Comparison of ENCODE assay signal across 8 cellular contexts in the genomic region with DNA sequence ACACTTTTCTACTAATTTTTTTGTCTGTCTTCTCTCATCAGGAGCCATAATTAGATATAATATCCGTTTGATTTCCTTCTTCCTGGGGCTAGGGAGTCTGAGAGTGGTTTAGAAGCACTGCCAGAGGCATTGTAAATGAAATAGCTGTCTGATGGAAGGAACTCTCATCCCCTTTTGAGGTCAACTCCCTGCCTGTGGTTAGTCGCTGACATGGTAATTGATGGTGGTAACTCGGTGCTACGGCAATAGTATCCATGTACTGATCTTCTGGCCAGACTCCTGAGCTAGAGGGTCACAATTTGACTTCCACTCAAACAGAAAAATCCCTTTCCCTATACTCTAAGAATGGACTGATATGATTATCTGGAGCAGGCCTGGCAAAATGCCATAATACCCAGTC.
"Had no signal": no experiment of that assay in that cellular context is flagged by ENCODE, and none has a peak within 500 bp of the region (broad histone marks: within the 10 kb centered on the region; RNA-seq: fewer than 3 reads in every experiment).

No MANE protein-coding gene starts in this region.

- ATAC-seq: GM23338, HCT116, K562 had no signal

- H3K27ac Mint-ChIP-seq: GM23338, HFFc6 had no signal

- H3K4me1 ChIP-seq: HAP-1 had no signal

- H3K4me3 ChIP-seq: GM23338, HAP-1, K562 had no signal

- H3K4me1 Mint-ChIP-seq: GM23338 had no signal

- H3K9me3 Mint-ChIP-seq: GM23338 had no signal

- FAIRE-seq: HTR-8/SVneo, K562 had no signal

- H3K36me3 ChIP-seq: HAP-1 had no signal

- H2AFZ ChIP-seq: GM23338 had no signal

- H3K9me3 ChIP-seq: HAP-1 had no signal

- H3K4me2 ChIP-seq: GM23338 had no signal

- H3K4me3 Mint-ChIP-seq: GM23338, HFFc6 had no signal

- DNase-seq: H7, HFFc6, IMR-90 had no signal
